Comparison of ENCODE assay signal across 19 cellular contexts in genomic region chr2:149617057-149617456, GRCh38.
"Had no signal": no experiment of that assay in that cellular context is flagged by ENCODE, and none has a peak within 500 bp of the region (broad histone marks: within the 10 kb centered on the region; RNA-seq: fewer than 3 reads in every experiment).

No MANE protein-coding gene starts in this region.

- DNase-seq: activated CD4-positive, CD25-positive, alpha-beta regulatory T cell; activated naive CD4-positive, alpha-beta T cell; activated naive CD8-positive, alpha-beta T cell treated with anti-CD3 and anti-CD28 coated beads, Interleukin-2, amount 10 ng/mL, durations not matched to agents 7 days and 5 days; activated T-cell treated with anti-CD3 and anti-CD28 coated beads for 4 hours; anterior cingulate cortex; dorsolateral prefrontal cortex; left ventricle myocardium inferior; natural killer cell; occipital lobe; psoas muscle; right lobe of liver; stimulated activated CD4-positive, alpha-beta T cell treated with anti-CD3 and anti-CD28 coated beads, Interleukin-1b, Interleukin-23, amount 100 ng/mL, for 48 hours; stomach; testis; upper lobe of left lung had no signal

- H3K4me2 ChIP-seq: hepatocyte had no signal

- H3K79me2 ChIP-seq: hepatocyte had no signal

- H2AFZ ChIP-seq: hepatocyte had no signal

- H3K27ac Mint-ChIP-seq: activated naive CD8-positive, alpha-beta T cell treated with anti-CD3 and anti-CD28 coated beads, Interleukin-2, amount 10 ng/mL, durations not matched to agents 7 days and 5 days; memory B cell; natural killer cell had no signal

- ATAC-seq: natural killer cell, psoas muscle, right lobe of liver had no signal

- H3K4me1 ChIP-seq: left ventricle myocardium inferior, psoas muscle, right lobe of liver, testis had no signal

- H3K27me3 ChIP-seq: dorsolateral prefrontal cortex, hepatocyte, right lobe of liver, stomach, testis, upper lobe of left lung had no signal

- H3K4me3 ChIP-seq: dorsolateral prefrontal cortex, hepatocyte, left ventricle myocardium inferior, psoas muscle, right lobe of liver, stomach, testis, upper lobe of left lung had no signal

- H3K27ac ChIP-seq: dorsolateral prefrontal cortex, hepatocyte, left ventricle myocardium inferior, psoas muscle, right lobe of liver, stomach, testis, upper lobe of left lung had no signal

- H3K4me3 Mint-ChIP-seq: activated naive CD8-positive, alpha-beta T cell treated with anti-CD3 and anti-CD28 coated beads, Interleukin-2, amount 10 ng/mL, durations not matched to agents 7 days and 5 days; memory B cell; natural killer cell had no signal

- FAIRE-seq: bronchial epithelial cell, keratinocyte had no signal

- H3K36me3 Mint-ChIP-seq: activated naive CD8-positive, alpha-beta T cell treated with anti-CD3 and anti-CD28 coated beads, Interleukin-2, amount 10 ng/mL, durations not matched to agents 7 days and 5 days; memory B cell; natural killer cell had no signal

- H3K9me3 Mint-ChIP-seq: activated naive CD8-positive, alpha-beta T cell treated with anti-CD3 and anti-CD28 coated beads, Interleukin-2, amount 10 ng/mL, durations not matched to agents 7 days and 5 days; memory B cell; natural killer cell had no signal

- H3K9me3 ChIP-seq: left ventricle myocardium inferior, psoas muscle, right lobe of liver, stomach, testis, upper lobe of left lung had no signal

- H3K4me1 Mint-ChIP-seq: activated naive CD8-positive, alpha-beta T cell treated with anti-CD3 and anti-CD28 coated beads, Interleukin-2, amount 10 ng/mL, durations not matched to agents 7 days and 5 days; memory B cell; natural killer cell had no signal

- H3K36me3 ChIP-seq: left ventricle myocardium inferior, right lobe of liver, stomach, upper lobe of left lung had no signal
